1 cellular context compared by ENCODE assay signal in the genomic region with DNA sequence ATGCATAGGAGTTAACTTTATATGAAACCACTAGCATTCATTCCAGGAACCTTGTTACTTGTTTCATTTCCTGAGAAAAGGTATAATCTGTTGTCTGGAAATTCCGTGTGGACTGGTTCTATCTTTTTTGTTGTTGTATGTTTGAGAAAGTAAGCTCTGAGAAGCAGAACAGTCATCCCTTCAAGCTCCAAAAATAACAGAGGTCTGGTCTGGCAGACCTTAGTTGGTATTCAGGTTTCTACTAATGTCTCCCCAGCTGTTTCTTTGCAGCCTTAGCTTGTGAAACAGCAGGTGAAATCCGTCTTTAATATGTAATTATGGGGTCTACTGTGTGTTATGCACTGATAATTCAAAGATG.
TF ChIP-seq lines count a peak whose summit lies in the region.

No MANE protein-coding gene starts in this region.

TF ChIP-seq in endothelial cell of umbilical vein, 7 proteins besides CTCF, POLR2A, EP300 and RAD21 (continued from another document):
- TF ChIP-seq FOS (IDR thresholded peaks at IDR 0.05; ENCODE audit: borderline replicate concordance, insufficient read depth, low read length), result no peak
- TF ChIP-seq POLR2AphosphoS5 (IDR thresholded peaks at IDR 0.05; ENCODE audit: insufficient read depth, low read depth, low read length), result no peak
- TF ChIP-seq JUN (IDR thresholded peaks at IDR 0.05; ENCODE audit: borderline replicate concordance, insufficient read depth, insufficient read length, low read depth), result no peak
- TF ChIP-seq GATA2 (IDR thresholded peaks at IDR 0.05; ENCODE audit: insufficient read depth, insufficient read length, low read depth, low read length), result no peak
- no peak for TF ChIP-seq MYC (IDR thresholded peaks at IDR 0.05; ENCODE audit: low read depth, low read length)
- TF ChIP-seq, protein P1, sequence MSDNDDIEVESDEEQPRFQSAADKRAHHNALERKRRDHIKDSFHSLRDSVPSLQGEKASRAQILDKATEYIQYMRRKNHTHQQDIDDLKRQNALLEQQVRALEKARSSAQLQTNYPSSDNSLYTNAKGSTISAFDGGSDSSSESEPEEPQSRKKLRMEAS (IDR thresholded peaks at IDR 0.05; ENCODE audit: insufficient read depth, insufficient read length), result no peak
